ENCODE assay signal across 9 cellular contexts in genomic region chr17:882827-883585, GRCh38.
DNase-seq lines count a peak whose midpoint lies in the region; ATAC-seq lines count a peak whose summit lies in the region.
"Had no signal": no experiment of that assay in that cellular context is flagged by ENCODE, and none has a peak within 500 bp of the region (broad histone marks: within the 10 kb centered on the region; RNA-seq: fewer than 3 reads in every experiment).

No MANE protein-coding gene starts in this region.

- H2BK120ac ChIP-seq in neuronal stem cell (ENCODE audit: low read depth, low read length): no peak overlapping the region

- H3K36me3 ChIP-seq in SJCRH30: no peaks in the 10 kb centered on the region
- peaks cover 0 to 18% of the 10 kb centered on the region in 2 donors for H3K36me3 ChIP-seq in neuronal stem cell (replicated peaks in 1 of 2; ENCODE audit: control insufficient read depth in 2 of 2, insufficient read depth in 2 of 2, low read length in 2 of 2)

- no peak overlapping the region for H3K23ac ChIP-seq in neuronal stem cell (ENCODE audit: low read depth, low read length, poor library complexity)

- no peak overlapping the region for H2BK5ac ChIP-seq in neuronal stem cell (ENCODE audit: low read length)

- no CpG with 5 or more reads among the region's 14 CpGs for WGBS in neuronal stem cell (ENCODE audit: extremely low coverage in 2 of 2, insufficient read length in 2 of 2, insufficient replicate concordance in 1 of 2), 2 donors

- H4K8ac ChIP-seq in neuronal stem cell (ENCODE audit: low read depth, low read length): no peak overlapping the region

- DNase-seq in AG08396 (ENCODE audit: low spot score): peak; percentile 31
- peak; percentile 75 to 89 for DNase-seq in SJCRH30
- DNase-seq in fibroblast of the conjunctiva (ENCODE audit: low read depth): peak; percentile 85
- peak; percentile 54 for DNase-seq in neuronal stem cell (ENCODE audit: low spot score)
- no peak for DNase-seq in Kasumi-1 (lab: John Stamatoyannopoulos, UW)
- DNase-seq in NCI-H1930 (lab: John Stamatoyannopoulos, UW): no peak
- DNase-seq: activated CD4-positive, alpha-beta T cell treated with anti-CD3 and anti-CD28 coated beads for 4 hours had no signal

- H3K18ac ChIP-seq in neuronal stem cell (ENCODE audit: low read length): no peak overlapping the region

- H3K9ac ChIP-seq in neuronal stem cell (ENCODE audit: low read depth, low read length, poor library complexity): no peak overlapping the region

- H3K27ac ChIP-seq in SJCRH30 (peak overlapping the region; percentile 54), neuronal stem cell (replicated peaks; ENCODE audit: low read length) (peak overlapping the region; percentile 66)

- H3K4me2 ChIP-seq in neuronal stem cell (ENCODE audit: insufficient read depth, low read length, poor library complexity, severe bottlenecking): peak overlapping the region; percentile 41

- H2BK15ac ChIP-seq in neuronal stem cell (ENCODE audit: low read length): no peak overlapping the region

- ATAC-seq in GM21529 (IDR thresholded peaks at IDR 0.05; ENCODE audit: unreplicated experiment): no peak
- no peak for ATAC-seq in esophagus mucosa

- no peak overlapping the region for H2AK5ac ChIP-seq in neuronal stem cell (ENCODE audit: low read depth, low read length)

- H3K27me3 ChIP-seq in SJCRH30 (no peaks in the 10 kb centered on the region), neuronal stem cell (ENCODE audit: control insufficient read depth in 3 of 3, insufficient read depth in 3 of 3, low read depth in 1 of 3, low read length in 3 of 3) (no peaks in the 10 kb centered on the region)

- no peak overlapping the region for H3K14ac ChIP-seq in neuronal stem cell (ENCODE audit: low read length)

- no peaks in the 10 kb centered on the region for H3K9me3 ChIP-seq in SJCRH30 (replicated peaks)
- H3K9me3 ChIP-seq in neuronal stem cell (replicated peaks in 1 of 2; ENCODE audit: control insufficient read depth in 2 of 2, insufficient read depth in 1 of 2, low read depth in 1 of 2, low read length in 2 of 2): peaks cover 0 to 14% of the 10 kb centered on the region in 2 donors

- no peak overlapping the region for H4K91ac ChIP-seq in neuronal stem cell (ENCODE audit: low read depth, low read length, poor library complexity)

- H3K4me3 ChIP-seq in SJCRH30 (no peak overlapping the region), neuronal stem cell (ENCODE audit: low read length in 2 of 2) (no peak overlapping the region)

- H2BK12ac ChIP-seq in neuronal stem cell (ENCODE audit: low read length): no peak overlapping the region

- no peak overlapping the region for H3K4ac ChIP-seq in neuronal stem cell (ENCODE audit: low read length)

- peaks cover 7% of the 10 kb centered on the region for H3K79me1 ChIP-seq in neuronal stem cell (ENCODE audit: low read depth, low read length)

- H3K4me1 ChIP-seq in SJCRH30: peaks cover 19% of the 10 kb centered on the region
- H3K4me1 ChIP-seq in neuronal stem cell (ENCODE audit: control insufficient read depth in 2 of 2, insufficient read depth in 1 of 2, low read depth in 1 of 2, low read length in 2 of 2): peaks cover 10 to 23% of the 10 kb centered on the region in 2 donors

- no peak overlapping the region for H2AFZ ChIP-seq in neuronal stem cell (ENCODE audit: low read length)

Comparison
In these comparisons a context has a peak if more than half of its experiments do, and no peak if none do; other contexts are left out.
1. DNase-seq: peak in AG08396 (single experiment), SJCRH30 (2 of 2), fibroblast of the conjunctiva (single experiment) and neuronal stem cell (single experiment); none in Kasumi-1 (0 of 2) and NCI-H1930 (0 of 2).